In genomic region chr7:121525155-121525819, GRCh38 we compare ENCODE assay signal across 17 cellular contexts.
DNase-seq lines count a peak whose midpoint lies in the region; ATAC-seq and TF ChIP-seq lines count a peak whose summit lies in the region.
"Had no signal": no experiment of that assay in that cellular context is flagged by ENCODE, and none has a peak within 500 bp of the region (broad histone marks: within the 10 kb centered on the region; RNA-seq: fewer than 3 reads in every experiment).

No MANE protein-coding gene starts in this region.

- no peaks in the 10 kb centered on the region for H3K36me3 ChIP-seq in ascending aorta

- ATAC-seq in left colon = no peak
- ATAC-seq: K562, Right ventricle myocardium inferior had no signal

- intact Hi-C loops in ascending aorta (cut with DNase I) (no loop called here), left colon (cut with DNase I, micrococcal nuclease) (no loop called here)

- no peak overlapping the region for H3K27ac ChIP-seq in ascending aorta

- H3K4me3 ChIP-seq in AG10803 (ENCODE audit: low read length) (no peak overlapping the region), ascending aorta (no peak overlapping the region)
- H3K4me3 ChIP-seq: K562 had no signal

- peak; percentile 64 for DNase-seq in AG10803 (ENCODE audit: low read depth)
- peak; percentile 64 for DNase-seq in M059J (ENCODE audit: low read depth)
- DNase-seq in fibroblast of peridontal ligament (ENCODE audit: extremely low read depth) = peak; percentile 87
- peak; percentile 49 for DNase-seq in renal cortical epithelial cell (ENCODE audit: low read depth)
- DNase-seq in ascending aorta (ENCODE audit: low spot score in 2 of 2) = no peak
- no peak for DNase-seq in left colon
- no peak for DNase-seq in medulla oblongata (ENCODE audit: extremely low spot score)
- no peak for DNase-seq in dermis blood vessel endothelial cell
- DNase-seq: COR-L47, DMS153, HCEC 1CT, NCI-H1092 treated with DMSO at 0.1 percent for 48 hours, NCI-H1694 treated with DMSO at 0.1 percent for 48 hours, NCI-H446 treated with DMSO at 0.1 percent for 48 hours, NCI-H748 treated with DMSO at 0.1 percent for 48 hours had no signal

- H3K9me3 ChIP-seq in ascending aorta = no peaks in the 10 kb centered on the region

- no peaks in the 10 kb centered on the region for H3K27me3 ChIP-seq in ascending aorta

- H3K4me1 ChIP-seq in ascending aorta = no peaks in the 10 kb centered on the region

- no peak for TF ChIP-seq CTCF in AG10803 (conservative IDR thresholded peaks at IDR 0.05; ENCODE audit: low read length)
- no peak for TF ChIP-seq CTCF in ascending aorta (IDR thresholded peaks at IDR 0.05)

Comparison
In these comparisons a context has a peak if more than half of its experiments do, and no peak if none do; other contexts are left out.
1. DNase-seq: peak in AG10803 (single experiment), M059J (single experiment), fibroblast of peridontal ligament (single experiment) and renal cortical epithelial cell (single experiment); none in ascending aorta (0 of 2), left colon (0 of 2), medulla oblongata (single experiment) and dermis blood vessel endothelial cell (single experiment).